In the genomic region with DNA sequence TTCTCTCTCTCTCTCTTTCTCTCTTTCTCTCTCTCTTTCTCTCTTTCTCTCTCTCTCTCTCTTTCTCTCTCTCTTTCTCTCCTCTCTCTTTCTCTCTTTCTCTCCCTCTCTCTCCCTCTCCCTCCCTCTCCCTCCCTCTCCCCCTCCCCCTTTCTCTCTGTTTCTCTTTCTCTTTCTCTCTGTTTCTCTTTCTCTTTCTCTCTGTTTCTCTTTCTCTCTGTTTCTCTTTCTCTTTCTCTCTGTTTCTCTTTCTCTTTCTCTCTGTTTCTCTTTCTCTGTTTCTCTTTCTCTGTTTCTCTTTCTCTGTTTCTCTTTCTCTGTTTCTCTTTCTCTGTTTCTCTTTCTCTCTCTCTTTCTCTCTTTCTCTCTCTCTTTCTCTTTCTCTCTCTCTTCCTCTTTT, we compare ENCODE assay signal across 8 cellular contexts.
DNase-seq lines count a peak whose midpoint lies in the region; ATAC-seq and TF ChIP-seq lines count a peak whose summit lies in the region.
"Not testable (repeated sequence)": the region's sequence is repeated elsewhere in the genome, so short reads cannot be mapped to it uniquely, and the experiment has no call there.

No MANE protein-coding gene starts in this region.

- CTCF ChIA-PET in activated CD4-positive, alpha-beta T cell treated with anti-CD3 and anti-CD28 coated beads for 36 hours (lab: Charles Lee); activated CD8-positive, alpha-beta T cell treated with anti-CD3 and anti-CD28 coated beads, Interleukin-2, amount 10 ng/mL, durations not matched to agents 7 days and 5 days (lab: Charles Lee): not testable (repeated sequence)

- H3K4me3 Mint-ChIP-seq in activated CD4-positive, alpha-beta T cell treated with anti-CD3 and anti-CD28 coated beads for 36 hours; activated naive CD8-positive, alpha-beta T cell: not testable (repeated sequence)
- peak overlapping the region; percentile 66 for H3K4me3 Mint-ChIP-seq in activated CD8-positive, alpha-beta T cell treated with anti-CD3 and anti-CD28 coated beads, Interleukin-2, amount 10 ng/mL, durations not matched to agents 7 days and 5 days
- peak overlapping the region; percentile 59 for H3K4me3 Mint-ChIP-seq in activated T-helper 17 cell treated with anti-CD3 and anti-CD28 coated beads, Interleukin-2, amount 50 U/mL, for 72 hours
- peak overlapping the region; percentile 61 to 82 (median 66) for H3K4me3 Mint-ChIP-seq in immature natural killer cell
- H3K4me3 Mint-ChIP-seq in natural killer cell treated with Interleukin-12 subunit alpha and Interleukin-12 subunit beta and Interleukin-15 and Interleukin-18, amount 100 ng/mL, for 72 hours: peak overlapping the region; percentile 70
- H3K4me3 Mint-ChIP-seq in stimulated activated naive CD8-positive, alpha-beta T cell treated with anti-CD3 and anti-CD28 coated beads, Interleukin-15, amount 100 ng/mL, for 72 hours: peak overlapping the region; percentile 2 to 34

- H3K4me1 Mint-ChIP-seq in activated CD4-positive, alpha-beta T cell treated with anti-CD3 and anti-CD28 coated beads for 36 hours: peaks cover 23% of the 10 kb centered on the region
- H3K4me1 Mint-ChIP-seq in activated CD8-positive, alpha-beta T cell treated with anti-CD3 and anti-CD28 coated beads, Interleukin-2, amount 10 ng/mL, durations not matched to agents 7 days and 5 days (ENCODE audit: low read depth): peaks cover 24% of the 10 kb centered on the region
- peaks cover 28% of the 10 kb centered on the region for H3K4me1 Mint-ChIP-seq in activated T-helper 17 cell treated with anti-CD3 and anti-CD28 coated beads, Interleukin-2, amount 50 U/mL, for 72 hours
- H3K4me1 Mint-ChIP-seq in activated naive CD8-positive, alpha-beta T cell (ENCODE audit: low read depth): peaks cover 37% of the 10 kb centered on the region
- H3K4me1 Mint-ChIP-seq in immature natural killer cell: peaks cover 28 to 51% of the 10 kb centered on the region in 2 donors
- peaks cover 31 to 40% of the 10 kb centered on the region in 2 donors for H3K4me1 Mint-ChIP-seq in natural killer cell treated with Interleukin-12 subunit alpha and Interleukin-12 subunit beta and Interleukin-15 and Interleukin-18, amount 100 ng/mL, for 72 hours (ENCODE audit: low read depth in 2 of 2)
- H3K4me1 Mint-ChIP-seq in stimulated activated naive CD8-positive, alpha-beta T cell treated with anti-CD3 and anti-CD28 coated beads, Interleukin-15, amount 100 ng/mL, for 72 hours: peaks cover 34% of the 10 kb centered on the region

- ATAC-seq in DND-41 (ENCODE audit: insufficient read depth, low read depth); activated CD4-positive, alpha-beta T cell treated with anti-CD3 and anti-CD28 coated beads for 36 hours; activated CD8-positive, alpha-beta T cell treated with anti-CD3 and anti-CD28 coated beads, Interleukin-2, amount 10 ng/mL, durations not matched to agents 7 days and 5 days; activated T-helper 17 cell treated with anti-CD3 and anti-CD28 coated beads, Interleukin-2, amount 50 U/mL, for 72 hours (replicated peaks); natural killer cell treated with Interleukin-12 subunit alpha and Interleukin-12 subunit beta and Interleukin-15 and Interleukin-18, amount 100 ng/mL, for 72 hours; stimulated activated naive CD8-positive, alpha-beta T cell treated with anti-CD3 and anti-CD28 coated beads, Interleukin-15, amount 100 ng/mL, for 72 hours: not testable (repeated sequence)

- peak overlapping the region; percentile 33; the same call in 1 of the 2 replicates for H2AFZ ChIP-seq in DND-41 (ENCODE audit: low read depth, low read length)

- H3K36me3 Mint-ChIP-seq in activated CD4-positive, alpha-beta T cell treated with anti-CD3 and anti-CD28 coated beads for 36 hours (ENCODE audit: low read depth): peaks cover 14% of the 10 kb centered on the region
- H3K36me3 Mint-ChIP-seq in activated CD8-positive, alpha-beta T cell treated with anti-CD3 and anti-CD28 coated beads, Interleukin-2, amount 10 ng/mL, durations not matched to agents 7 days and 5 days (ENCODE audit: low read depth): peaks cover 42% of the 10 kb centered on the region
- H3K36me3 Mint-ChIP-seq in activated T-helper 17 cell treated with anti-CD3 and anti-CD28 coated beads, Interleukin-2, amount 50 U/mL, for 72 hours (ENCODE audit: low read depth): peaks cover 24% of the 10 kb centered on the region
- peaks cover 16% of the 10 kb centered on the region for H3K36me3 Mint-ChIP-seq in activated naive CD8-positive, alpha-beta T cell
- peaks cover 0 to 12% (median 3%) of the 10 kb centered on the region in 3 donors for H3K36me3 Mint-ChIP-seq in immature natural killer cell
- H3K36me3 Mint-ChIP-seq in natural killer cell treated with Interleukin-12 subunit alpha and Interleukin-12 subunit beta and Interleukin-15 and Interleukin-18, amount 100 ng/mL, for 72 hours: not testable (repeated sequence)

- not testable (repeated sequence) for TF ChIP-seq CTCF in DND-41 (IDR thresholded peaks at IDR 0.05; ENCODE audit: borderline replicate concordance, extremely low read depth, low read length, poor library complexity, severe bottlenecking)

- DNase-seq in DND-41; activated CD4-positive, alpha-beta T cell treated with anti-CD3 and anti-CD28 coated beads for 36 hours; natural killer cell treated with Interleukin-12 subunit alpha and Interleukin-12 subunit beta and Interleukin-15 and Interleukin-18, amount 100 ng/mL, for 72 hours (ENCODE audit: low spot score); stimulated activated naive CD8-positive, alpha-beta T cell treated with anti-CD3 and anti-CD28 coated beads, Interleukin-15, amount 100 ng/mL, for 72 hours: not testable (repeated sequence)
- peak; percentile 29 for DNase-seq in activated CD8-positive, alpha-beta T cell treated with anti-CD3 and anti-CD28 coated beads, Interleukin-2, amount 10 ng/mL, durations not matched to agents 7 days and 5 days
- peak in 2 of 3 donors; percentile 41 to 61 for DNase-seq in immature natural killer cell

- not testable (repeated sequence) for H3K27me3 ChIP-seq in DND-41 (ENCODE audit: insufficient read depth, low read length, poor library complexity)

- peaks cover 11% of the 10 kb centered on the region for H3K9me3 Mint-ChIP-seq in activated CD4-positive, alpha-beta T cell treated with anti-CD3 and anti-CD28 coated beads for 36 hours (ENCODE audit: low read depth)
- not testable (repeated sequence) for H3K9me3 Mint-ChIP-seq in activated CD8-positive, alpha-beta T cell treated with anti-CD3 and anti-CD28 coated beads, Interleukin-2, amount 10 ng/mL, durations not matched to agents 7 days and 5 days (ENCODE audit: insufficient read depth); activated naive CD8-positive, alpha-beta T cell (ENCODE audit: low read depth); immature natural killer cell; natural killer cell treated with Interleukin-12 subunit alpha and Interleukin-12 subunit beta and Interleukin-15 and Interleukin-18, amount 100 ng/mL, for 72 hours
- H3K9me3 Mint-ChIP-seq in activated T-helper 17 cell treated with anti-CD3 and anti-CD28 coated beads, Interleukin-2, amount 50 U/mL, for 72 hours: peaks cover 14% of the 10 kb centered on the region
- H3K9me3 Mint-ChIP-seq in stimulated activated naive CD8-positive, alpha-beta T cell treated with anti-CD3 and anti-CD28 coated beads, Interleukin-15, amount 100 ng/mL, for 72 hours: peaks cover 24 to 28% of the 10 kb centered on the region in 2 donors

- H3K4me3 ChIP-seq in DND-41 (ENCODE audit: low read depth in 1 of 2, low read length in 2 of 2): peak overlapping the region; percentile 28 to 56; a peak in 3 of 4 replicates

- H3K27ac ChIP-seq in DND-41 (ENCODE audit: low read length): peak overlapping the region; percentile 71

- not testable (repeated sequence) for H3K36me3 ChIP-seq in DND-41 (ENCODE audit: insufficient read depth, low read length)

- POLR2A ChIA-PET in activated CD4-positive, alpha-beta T cell treated with anti-CD3 and anti-CD28 coated beads for 36 hours (lab: Charles Lee); activated CD8-positive, alpha-beta T cell treated with anti-CD3 and anti-CD28 coated beads, Interleukin-2, amount 10 ng/mL, durations not matched to agents 7 days and 5 days (lab: Charles Lee): not testable (repeated sequence)

- intact Hi-C loops in activated CD4-positive, alpha-beta T cell treated with anti-CD3 and anti-CD28 coated beads for 36 hours (cut with DNase I, micrococcal nuclease): not testable (repeated sequence)

- H3K4me2 ChIP-seq in DND-41 (ENCODE audit: insufficient read depth, low read length): peak overlapping the region; percentile 59

- peak overlapping the region; percentile 73 for H3K27ac Mint-ChIP-seq in activated CD4-positive, alpha-beta T cell treated with anti-CD3 and anti-CD28 coated beads for 36 hours
- peak overlapping the region; percentile 90 for H3K27ac Mint-ChIP-seq in activated CD8-positive, alpha-beta T cell treated with anti-CD3 and anti-CD28 coated beads, Interleukin-2, amount 10 ng/mL, durations not matched to agents 7 days and 5 days
- peak overlapping the region; percentile 85 for H3K27ac Mint-ChIP-seq in activated T-helper 17 cell treated with anti-CD3 and anti-CD28 coated beads, Interleukin-2, amount 50 U/mL, for 72 hours
- H3K27ac Mint-ChIP-seq in activated naive CD8-positive, alpha-beta T cell: peak overlapping the region; percentile 88
- H3K27ac Mint-ChIP-seq in immature natural killer cell: peak overlapping the region; percentile 85 to 100 (median 91)
- peak overlapping the region; percentile 76 to 94 for H3K27ac Mint-ChIP-seq in natural killer cell treated with Interleukin-12 subunit alpha and Interleukin-12 subunit beta and Interleukin-15 and Interleukin-18, amount 100 ng/mL, for 72 hours
- peak overlapping the region; percentile 9 to 33 for H3K27ac Mint-ChIP-seq in stimulated activated naive CD8-positive, alpha-beta T cell treated with anti-CD3 and anti-CD28 coated beads, Interleukin-15, amount 100 ng/mL, for 72 hours

- H4K20me1 ChIP-seq in DND-41 (ENCODE audit: insufficient read depth, low read length): not testable (repeated sequence)

- H3K27me3 Mint-ChIP-seq in activated CD4-positive, alpha-beta T cell treated with anti-CD3 and anti-CD28 coated beads for 36 hours; activated CD8-positive, alpha-beta T cell treated with anti-CD3 and anti-CD28 coated beads, Interleukin-2, amount 10 ng/mL, durations not matched to agents 7 days and 5 days (ENCODE audit: low read depth); activated T-helper 17 cell treated with anti-CD3 and anti-CD28 coated beads, Interleukin-2, amount 50 U/mL, for 72 hours; activated naive CD8-positive, alpha-beta T cell; natural killer cell treated with Interleukin-12 subunit alpha and Interleukin-12 subunit beta and Interleukin-15 and Interleukin-18, amount 100 ng/mL, for 72 hours; stimulated activated naive CD8-positive, alpha-beta T cell treated with anti-CD3 and anti-CD28 coated beads, Interleukin-15, amount 100 ng/mL, for 72 hours: not testable (repeated sequence)
- H3K27me3 Mint-ChIP-seq in immature natural killer cell (ENCODE audit: low read depth in 3 of 3): peaks cover 11 to 33% (median 24%) of the 10 kb centered on the region in 3 donors

- H3K4me1 ChIP-seq in DND-41 (ENCODE audit: insufficient read depth, low read length): peaks cover 12% of the 10 kb centered on the region

- H3K9ac ChIP-seq in DND-41 (ENCODE audit: low read depth, low read length): peak overlapping the region; percentile 36

- H3K9me3 ChIP-seq in DND-41 (ENCODE audit: insufficient read depth, low read length, severe bottlenecking): not testable (repeated sequence)

- not testable (repeated sequence) for H3K79me2 ChIP-seq in DND-41 (ENCODE audit: insufficient read depth, low read length)

Comparison
In these comparisons a context has a peak if more than half of its experiments do, and no peak if none do; other contexts are left out.
1. H3K27ac Mint-ChIP-seq: peak in every context shown above with its lines; median percentile 91 in immature natural killer cell; 90 in activated CD8-positive, alpha-beta T cell treated with anti-CD3 and anti-CD28 coated beads, Interleukin-2, amount 10 ng/mL, durations not matched to agents 7 days and 5 days; 88 in activated naive CD8-positive, alpha-beta T cell; 85 in activated T-helper 17 cell treated with anti-CD3 and anti-CD28 coated beads, Interleukin-2, amount 50 U/mL, for 72 hours; 85 in natural killer cell treated with Interleukin-12 subunit alpha and Interleukin-12 subunit beta and Interleukin-15 and Interleukin-18, amount 100 ng/mL, for 72 hours; 73 in activated CD4-positive, alpha-beta T cell treated with anti-CD3 and anti-CD28 coated beads for 36 hours; 21 in stimulated activated naive CD8-positive, alpha-beta T cell treated with anti-CD3 and anti-CD28 coated beads, Interleukin-15, amount 100 ng/mL, for 72 hours.